8 cellular contexts compared by ENCODE assay signal in the genomic region with DNA sequence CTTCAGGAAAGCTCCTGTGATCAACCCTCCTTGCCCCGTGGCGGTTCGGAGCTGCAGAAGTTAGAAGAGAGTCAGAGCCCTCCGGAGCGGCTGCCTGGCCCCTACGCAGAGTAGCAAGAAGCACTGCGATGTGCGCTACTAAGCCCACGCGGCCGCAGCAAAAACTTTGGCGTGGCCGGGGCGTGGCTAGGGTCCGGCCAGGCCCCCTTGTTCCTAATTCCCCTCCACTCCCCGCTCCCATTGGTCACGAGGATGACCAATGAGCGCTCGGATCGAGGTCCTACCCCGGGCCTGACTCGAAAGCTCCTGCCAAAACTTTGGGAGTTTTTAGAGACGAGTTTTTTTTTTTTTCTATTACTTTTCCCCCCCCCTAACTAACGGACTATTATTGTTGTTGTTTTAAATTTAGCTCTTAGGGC. TPM values are rescaled to one million over a fixed set of nuclear protein-coding genes. Genes with fewer than 3 reads are reported as not detected.
DNase-seq lines count a peak whose midpoint lies in the region; ATAC-seq, FAIRE-seq and TF ChIP-seq lines count a peak whose summit lies in the region.

A gene with protein sequence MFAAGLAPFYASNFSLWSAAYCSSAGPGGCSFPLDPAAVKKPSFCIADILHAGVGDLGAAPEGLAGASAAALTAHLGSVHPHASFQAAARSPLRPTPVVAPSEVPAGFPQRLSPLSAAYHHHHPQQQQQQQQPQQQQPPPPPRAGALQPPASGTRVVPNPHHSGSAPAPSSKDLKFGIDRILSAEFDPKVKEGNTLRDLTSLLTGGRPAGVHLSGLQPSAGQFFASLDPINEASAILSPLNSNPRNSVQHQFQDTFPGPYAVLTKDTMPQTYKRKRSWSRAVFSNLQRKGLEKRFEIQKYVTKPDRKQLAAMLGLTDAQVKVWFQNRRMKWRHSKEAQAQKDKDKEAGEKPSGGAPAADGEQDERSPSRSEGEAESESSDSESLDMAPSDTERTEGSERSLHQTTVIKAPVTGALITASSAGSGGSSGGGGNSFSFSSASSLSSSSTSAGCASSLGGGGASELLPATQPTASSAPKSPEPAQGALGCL (plus strand): TSS at position 354 of the 419 bp plus-strand sequence. CDS start 415 bp downstream, outside the sequence.

- H3K27me3 ChIP-seq in NT2/D1 (ENCODE audit: insufficient read depth, insufficient read length) (peaks cover 94% of the 10 kb centered on the region), astrocyte (ENCODE audit: insufficient read depth, low read length) (peaks cover 22% of the 10 kb centered on the region), parathyroid adenoma (ENCODE audit: control insufficient read depth, insufficient read depth, low read length) (peaks cover 19% of the 10 kb centered on the region)

- H3K27me3 Mint-ChIP-seq in astrocyte (ENCODE audit: low read depth, unreplicated experiment), result peaks cover 82% of the 10 kb centered on the region

- H3K9ac ChIP-seq in NT2/D1 (ENCODE audit: insufficient read length, low read depth) (peak within 1 kb of the TSS; percentile 72), astrocyte (ENCODE audit: low read length) (peak within 1 kb of the TSS; percentile 85), parathyroid adenoma (no peak within 1 kb of the TSS)

- H3K9me3 ChIP-seq in NT2/D1 (ENCODE audit: insufficient read depth, low read length) (no peaks in the 10 kb centered on the region), astrocyte (ENCODE audit: insufficient read depth, low read depth, low read length) (peaks cover 5% of the 10 kb centered on the region), parathyroid adenoma (ENCODE audit: control insufficient read depth, low read length) (no peaks in the 10 kb centered on the region)

- H3K27ac ChIP-seq in astrocyte (ENCODE audit: low read depth, low read length) (peak within 1 kb of the TSS; percentile 73), parathyroid adenoma (peak within 1 kb of the TSS; percentile 68)

- H3K79me2 ChIP-seq in astrocyte (ENCODE audit: insufficient read depth, low read length) (no peaks in the 10 kb centered on the region), parathyroid adenoma (no peaks in the 10 kb centered on the region)

- FAIRE-seq in astrocyte (lab: Jason Lieb, UNC), result peak; percentile 54

- peak within 1 kb of the TSS; percentile 93 for H3K4me2 ChIP-seq in astrocyte (ENCODE audit: low read length)
- H3K4me2 ChIP-seq in parathyroid adenoma (ENCODE audit: low read length), result peak within 1 kb of the TSS; percentile 69

- TF ChIP-seq CTCF in AG10803 (conservative IDR thresholded peaks at IDR 0.05; ENCODE audit: low read length), result no peak
- TF ChIP-seq CTCF in astrocyte (IDR thresholded peaks at IDR 0.05; ENCODE audit: insufficient read depth, low read depth, low read length), result no peak
- TF ChIP-seq CTCF in parathyroid adenoma (IDR thresholded peaks at IDR 0.05), result no peak

- peak within 1 kb of the TSS; percentile 87 for H3K4me3 Mint-ChIP-seq in astrocyte (ENCODE audit: unreplicated experiment)

- peak; percentile 39 for ATAC-seq in GM18508 (IDR thresholded peaks at IDR 0.05; ENCODE audit: insufficient read depth, unreplicated experiment)
- peak; percentile 69 for ATAC-seq in HG02973 (IDR thresholded peaks at IDR 0.05; ENCODE audit: unreplicated experiment)
- ATAC-seq in left ventricle myocardium superior, result peak; percentile 94

- H3K4me1 ChIP-seq in NT2/D1 (ENCODE audit: insufficient read depth, insufficient read length) (peaks cover 3% of the 10 kb centered on the region), astrocyte (ENCODE audit: insufficient read depth, low read length) (peaks cover 4% of the 10 kb centered on the region), parathyroid adenoma (peaks cover 2% of the 10 kb centered on the region)

- H3K36me3 ChIP-seq in NT2/D1 (ENCODE audit: insufficient read depth, insufficient read length, low read length) (no peaks in the 10 kb centered on the region), astrocyte (ENCODE audit: insufficient read depth, low read length) (no peaks in the 10 kb centered on the region), parathyroid adenoma (ENCODE audit: control insufficient read depth, insufficient read depth, low read length) (no peaks in the 10 kb centered on the region)

- no peak within 1 kb of the TSS for H3K27ac Mint-ChIP-seq in astrocyte (ENCODE audit: unreplicated experiment)

- intact Hi-C loops in left ventricle myocardium superior (cut with micrococcal nuclease), result loop anchor here (10.0 kb wide), 1 partner anchor 64 kb away; no protein-coding TSS in a partner anchor

- peak within 1 kb of the TSS; percentile 80 for H3K4me3 ChIP-seq in AG10803 (ENCODE audit: low read length)
- H3K4me3 ChIP-seq in NT2/D1 (ENCODE audit: insufficient read length, low read depth), result peak within 1 kb of the TSS; percentile 50
- peak within 1 kb of the TSS; percentile 65 for H3K4me3 ChIP-seq in astrocyte (ENCODE audit: insufficient read depth, low read depth, low read length)
- H3K4me3 ChIP-seq in parathyroid adenoma (ENCODE audit: low read depth, low read length), result peak within 1 kb of the TSS; percentile 52

- no peaks in the 10 kb centered on the region for H4K20me1 ChIP-seq in astrocyte (ENCODE audit: insufficient read depth, low read length)

- peak; percentile 94 for DNase-seq in AG10803 (ENCODE audit: low read depth)
- DNase-seq in NT2/D1 (ENCODE audit: low read depth, low spot score), result peak; percentile 71
- peak; percentile 81 for DNase-seq in astrocyte (ENCODE audit: low read depth)
- DNase-seq in left ventricle myocardium superior, result peak; percentile 95
- no peak for DNase-seq in stimulated activated naive CD4-positive, alpha-beta T cell (lab: John Stamatoyannopoulos, UW)

- peak within 1 kb of the TSS; percentile 84 for H2AFZ ChIP-seq in astrocyte (ENCODE audit: low read depth, low read length)
- H2AFZ ChIP-seq in parathyroid adenoma, result peak within 1 kb of the TSS; percentile 53

- peaks cover 7% of the 10 kb centered on the region for H3K36me3 Mint-ChIP-seq in astrocyte (ENCODE audit: low read depth, unreplicated experiment)

- H3K9me3 Mint-ChIP-seq in astrocyte (ENCODE audit: unreplicated experiment), result peaks cover 11% of the 10 kb centered on the region

- peaks cover 10% of the 10 kb centered on the region for H3K4me1 Mint-ChIP-seq in astrocyte (ENCODE audit: low read depth, unreplicated experiment)

RNA-seq across cellular contexts. Expression of the gene that starts here (rescaled TPM):
- total RNA-seq in astrocyte, result 1.4 and 2.1 TPM in 2 replicates
- 4.0 TPM for total RNA-seq in left ventricle myocardium superior

Comparison
In these comparisons a context has a peak if more than half of its experiments do, and no peak if none do; other contexts are left out.
1. DNase-seq: peak in AG10803 (single experiment), NT2/D1 (single experiment), astrocyte (single experiment) and left ventricle myocardium superior (single experiment); none in stimulated activated naive CD4-positive, alpha-beta T cell (0 of 6).
2. ATAC-seq: peak in every context shown above with its lines; median percentile 94 in left ventricle myocardium superior; 69 in HG02973; 39 in GM18508.
3. Peak in every context shown above with its lines, with median percentiles within 50 percentile points of each other: H3K4me3 ChIP-seq.